ENCODE assay signal across 14 cellular contexts in genomic region chr22:26134654-26135330, GRCh38. TPM values are rescaled to one million over a fixed set of nuclear protein-coding genes. Genes with fewer than 3 reads are reported as not detected.
DNase-seq lines count a peak whose midpoint lies in the region; ATAC-seq and TF ChIP-seq lines count a peak whose summit lies in the region.
"Had no signal": no experiment of that assay in that cellular context is flagged by ENCODE, and none has a peak within 500 bp of the region (broad histone marks: within the 10 kb centered on the region; RNA-seq: fewer than 3 reads in every experiment).

No MANE protein-coding gene starts in this region.

- H3K36me3 ChIP-seq in DND-41 (ENCODE audit: insufficient read depth, low read length) = no peaks in the 10 kb centered on the region
- H3K36me3 ChIP-seq: left lung had no signal

- H3K9me3 ChIP-seq in DND-41 (ENCODE audit: insufficient read depth, low read length, severe bottlenecking) = no peaks in the 10 kb centered on the region
- H3K9me3 ChIP-seq: left lung had no signal

- ATAC-seq in DND-41 (ENCODE audit: insufficient read depth, low read depth) = no peak
- no peak for ATAC-seq in foreskin keratinocyte
- ATAC-seq in GM21528 (IDR thresholded peaks at IDR 0.05; ENCODE audit: low FRiP score, unreplicated experiment) = no peak
- ATAC-seq in activated CD4-positive, CD25-positive, alpha-beta regulatory T cell treated with anti-CD3 and anti-CD28 coated beads, Interleukin-2, amount 50 U/mL, for 24 hours = no peak
- ATAC-seq: left lung had no signal

- H3K79me2 ChIP-seq in DND-41 (ENCODE audit: insufficient read depth, low read length) = no peaks in the 10 kb centered on the region

- H3K4me3 ChIP-seq in DND-41 (ENCODE audit: low read depth in 1 of 2, low read length in 2 of 2) = no peak overlapping the region
- H3K4me3 ChIP-seq: left lung had no signal

- no peaks in the 10 kb centered on the region for H4K20me1 ChIP-seq in DND-41 (ENCODE audit: insufficient read depth, low read length)

- no peak overlapping the region for H3K27ac ChIP-seq in DND-41 (ENCODE audit: low read length)
- H3K27ac ChIP-seq in foreskin keratinocyte = no peak overlapping the region
- H3K27ac ChIP-seq: left lung had no signal

- H3K4me2 ChIP-seq in DND-41 (ENCODE audit: insufficient read depth, low read length) = no peak overlapping the region

- no peak overlapping the region for H3K9ac ChIP-seq in DND-41 (ENCODE audit: low read depth, low read length)

- peaks cover 12% of the 10 kb centered on the region for H3K27me3 ChIP-seq in DND-41 (ENCODE audit: insufficient read depth, low read length, poor library complexity)
- no peaks in the 10 kb centered on the region for H3K27me3 ChIP-seq in foreskin keratinocyte

- H3K4me1 ChIP-seq in DND-41 (ENCODE audit: insufficient read depth, low read length) (no peaks in the 10 kb centered on the region), foreskin keratinocyte (no peaks in the 10 kb centered on the region)
- H3K4me1 ChIP-seq: left lung had no signal

- H2AFZ ChIP-seq in DND-41 (ENCODE audit: low read depth, low read length) = no peak overlapping the region

- TF ChIP-seq CTCF in DND-41 (IDR thresholded peaks at IDR 0.05; ENCODE audit: borderline replicate concordance, extremely low read depth, low read length, poor library complexity, severe bottlenecking) (peak; percentile 57), GM12872 (IDR thresholded peaks at IDR 0.05; ENCODE audit: insufficient read depth, low read depth, low read length) (peak; percentile 38; the same call in 2 of the 3 replicates), foreskin keratinocyte (conservative IDR thresholded peaks at IDR 0.05) (peak; percentile 28)

- peak; percentile 9 for DNase-seq in DND-41
- peak; percentile 60 for DNase-seq in NCI-H748 (lab: John Stamatoyannopoulos, UW; ENCODE audit: unreplicated experiment)
- no peak for DNase-seq in foreskin keratinocyte
- no peak for DNase-seq in cortex of kidney (lab: John Stamatoyannopoulos, UW)
- DNase-seq in COLO668 (lab: John Stamatoyannopoulos, UW; ENCODE audit: unreplicated experiment) = no peak
- DNase-seq: activated naive CD4-positive, alpha-beta T cell treated with anti-CD3 and anti-CD28 coated beads, Interleukin-2, amount 10 ng/mL, durations not matched to agents 7 days and 5 days; Calu3; foreskin fibroblast; left lung; stimulated activated naive CD4-positive, alpha-beta T cell treated with Interleukin-2 at 50 U/mL for 16 hours; SW 1271 had no signal

RNA-seq across cellular contexts. Expression of gene SEZ6L, which starts 34.5 kb away (rescaled TPM):
- total RNA-seq in foreskin keratinocyte = not detected in 2 replicates
- polyA plus RNA-seq in foreskin keratinocyte = not detected in 2 replicates
- total RNA-seq: Calu3 had no signal

Comparison
In these comparisons a context has a peak if more than half of its experiments do, and no peak if none do; other contexts are left out.
1. DNase-seq: peak in DND-41 (single experiment) and NCI-H748 (single experiment); none in foreskin keratinocyte (0 of 2), cortex of kidney (single experiment) and COLO668 (single experiment).
2. Peak in every context shown above with its lines, with median percentiles within 50 percentile points of each other: CTCF ChIP-seq.